Comparison of ENCODE assay signal across 9 cellular contexts in genomic region chr14:104137297-104138097, GRCh38. TPM values are rescaled to one million over a fixed set of nuclear protein-coding genes. Genes with fewer than 3 reads are reported as not detected.
A peak's percentile ranks its signal among the peaks of the same experiment; 100 is the strongest.
DNase-seq lines count a peak whose midpoint lies in the region; ATAC-seq and TF ChIP-seq lines count a peak whose summit lies in the region.
"Had no signal": no experiment of that assay in that cellular context is flagged by ENCODE, and none has a peak within 500 bp of the region (broad histone marks: within the 10 kb centered on the region; RNA-seq: fewer than 3 reads in every experiment).

No MANE protein-coding gene starts in this region.

- peaks cover 55 to 56% (median 56%) of the 10 kb centered on the region in 3 donors for H3K27me3 ChIP-seq in skeletal muscle tissue (ENCODE audit: control insufficient read depth in 3 of 3, insufficient read depth in 3 of 3, low read length in 3 of 3)

- peak; percentile 60 for TF ChIP-seq CTCF in astrocyte of the spinal cord (IDR thresholded peaks at IDR 0.05; ENCODE audit: low read depth, low read length)

- H3K9me3 ChIP-seq in skeletal muscle tissue (ENCODE audit: control insufficient read depth in 3 of 3, low read length in 3 of 3), result no peaks in the 10 kb centered on the region

- H3K27ac ChIP-seq in skeletal muscle tissue (ENCODE audit: low read depth, low read length), result no peak overlapping the region

- in situ Hi-C loops in KBM-7 (cut with MboI; ENCODE audit: low pct_unique_long_range_greater_than_20kb, low sequenced_read_pairs) (no loop called here), astrocyte of the spinal cord (cut with HindIII; ENCODE audit: low sequenced_read_pairs) (no loop called here)

- H3K4me3 ChIP-seq in astrocyte of the spinal cord (ENCODE audit: low read depth, low read length) (no peak overlapping the region), iPS-11a (ENCODE audit: low read depth, low read length) (peak overlapping the region; percentile 43), skeletal muscle tissue (ENCODE audit: low read length in 3 of 3) (peak overlapping the region in 2 of 3 donors; percentile 64 to 67)

- H3K36me3 ChIP-seq in skeletal muscle tissue (ENCODE audit: control insufficient read depth in 3 of 3, insufficient read depth in 3 of 3, low read length in 3 of 3), result no peaks in the 10 kb centered on the region

- H3K4me1 ChIP-seq in skeletal muscle tissue (ENCODE audit: control insufficient read depth in 3 of 3, insufficient read depth in 3 of 3, low read length in 3 of 3), result peaks cover 13 to 27% (median 26%) of the 10 kb centered on the region in 3 donors

- no peak for ATAC-seq in GM21825 (IDR thresholded peaks at IDR 0.05; ENCODE audit: unreplicated experiment)
- no peak for ATAC-seq in GM18858 (IDR thresholded peaks at IDR 0.05; ENCODE audit: unreplicated experiment)

- peak overlapping the region in 1 of 3 donors; percentile 25 for H3K9ac ChIP-seq in skeletal muscle tissue (ENCODE audit: low read depth in 1 of 3, low read length in 3 of 3)

- DNase-seq in DMS 273 treated with DMSO at 0.1 percent for 48 hours (lab: John Stamatoyannopoulos, UW) (peak; percentile 78), KBM-7 (peak; percentile 81), T-helper 2 cell (peak; percentile 31 to 49 (median 45)), astrocyte of the spinal cord (ENCODE audit: low read depth, low spot score) (no peak)

RNA-seq across cellular contexts. Expression of gene KIF26A, which starts 0.9 kb away (rescaled TPM):
- total RNA-seq in skeletal muscle tissue, result 6.3 TPM

RNA-seq across cellular contexts. Expression of gene ASPG, which starts 52.0 kb away (rescaled TPM):
- total RNA-seq in skeletal muscle tissue, result 0.52 TPM
- total RNA-seq: T-helper 1 cell treated with Interleukin-12 subunit alpha and Interleukin-12 subunit beta and Interleukin-4 antibody, amounts not matched to agents 30 ng/mL and 1 ng/mL, for 36 hours had no signal
